In genomic region chr6:52390361-52390727, GRCh38 we compare ENCODE assay signal across 8 cellular contexts. TPM values are rescaled to one million over a fixed set of nuclear protein-coding genes. Genes with fewer than 3 reads are reported as not detected.
DNase-seq lines count a peak whose midpoint lies in the region; ATAC-seq and TF ChIP-seq lines count a peak whose summit lies in the region.

No MANE protein-coding gene starts in this region.

- peaks cover 14% of the 10 kb centered on the region for H3K36me3 Mint-ChIP-seq in activated CD8-positive, alpha-beta memory T cell treated with anti-CD3 and anti-CD28 coated beads, Interleukin-2, amount 10 ng/mL, durations not matched to agents 7 days and 5 days

- peaks cover 2% of the 10 kb centered on the region for H3K9me3 Mint-ChIP-seq in activated CD8-positive, alpha-beta memory T cell treated with anti-CD3 and anti-CD28 coated beads, Interleukin-2, amount 10 ng/mL, durations not matched to agents 7 days and 5 days (ENCODE audit: low read depth)

- H3K27ac ChIP-seq in gastroesophageal sphincter (peak overlapping the region in 2 of 4 donors; percentile 23 to 33), stomach (peak overlapping the region in 4 of 5 donors; percentile 61 to 85 (median 74)), ovary (no peak overlapping the region)

- TF ChIP-seq CTCF in gastroesophageal sphincter (IDR thresholded peaks at IDR 0.05) = no peak
- no peak for TF ChIP-seq CTCF in stomach (IDR thresholded peaks at IDR 0.05)
- TF ChIP-seq CTCF in ovary (IDR thresholded peaks at IDR 0.05) = no peak

- ATAC-seq in activated CD8-positive, alpha-beta memory T cell treated with anti-CD3 and anti-CD28 coated beads, Interleukin-2, amount 10 ng/mL, durations not matched to agents 7 days and 5 days = peak; percentile 73
- ATAC-seq in HG02610 (IDR thresholded peaks at IDR 0.05; ENCODE audit: unreplicated experiment) (peak; percentile 46), gastroesophageal sphincter (peak; percentile 25)

- no peaks in the 10 kb centered on the region for H3K27me3 Mint-ChIP-seq in activated CD8-positive, alpha-beta memory T cell treated with anti-CD3 and anti-CD28 coated beads, Interleukin-2, amount 10 ng/mL, durations not matched to agents 7 days and 5 days

- H3K27ac Mint-ChIP-seq in activated CD8-positive, alpha-beta memory T cell treated with anti-CD3 and anti-CD28 coated beads, Interleukin-2, amount 10 ng/mL, durations not matched to agents 7 days and 5 days = peak overlapping the region; percentile 94

- intact Hi-C loops in stomach (cut with DNase I; ENCODE audit: low total_unique reads) (no loop called here), ovary (cut with DNase I) (loop anchor here in 1 of 4 donors (10.0 kb wide), 1 partner anchor 106 kb away; the partner anchor contains the start of gene MCM3)

- TF ChIP-seq EP300 in gastroesophageal sphincter (IDR thresholded peaks at IDR 0.05) (no peak), stomach (IDR thresholded peaks at IDR 0.05) (no peak), ovary (IDR thresholded peaks at IDR 0.05) (no peak)

- H3K4me3 Mint-ChIP-seq in activated CD8-positive, alpha-beta memory T cell treated with anti-CD3 and anti-CD28 coated beads, Interleukin-2, amount 10 ng/mL, durations not matched to agents 7 days and 5 days = peak overlapping the region; percentile 60

- no peak for TF ChIP-seq POLR2A in gastroesophageal sphincter (IDR thresholded peaks at IDR 0.05)
- no peak for TF ChIP-seq POLR2A in stomach (IDR thresholded peaks at IDR 0.05)
- TF ChIP-seq POLR2A in ovary (IDR thresholded peaks at IDR 0.05) = no peak

- H3K9me3 ChIP-seq in gastroesophageal sphincter (no peaks in the 10 kb centered on the region), stomach (no peaks in the 10 kb centered on the region), ovary (no peaks in the 10 kb centered on the region)

- H3K4me3 ChIP-seq in gastroesophageal sphincter = no peak overlapping the region
- no peak overlapping the region for H3K4me3 ChIP-seq in stomach
- H3K4me3 ChIP-seq in ovary = no peak overlapping the region

- H3K4me1 ChIP-seq in gastroesophageal sphincter = peaks cover 0 to 33% (median 4%) of the 10 kb centered on the region in 3 donors
- H3K4me1 ChIP-seq in stomach = peaks cover 18 to 37% (median 25%) of the 10 kb centered on the region in 4 donors
- H3K4me1 ChIP-seq in ovary (ENCODE audit: insufficient read depth) = no peaks in the 10 kb centered on the region

- DNase-seq in activated CD8-positive, alpha-beta memory T cell treated with anti-CD3 and anti-CD28 coated beads, Interleukin-2, amount 10 ng/mL, durations not matched to agents 7 days and 5 days = peak; percentile 84
- no peak for DNase-seq in activated CD8-positive, alpha-beta memory T cell treated with anti-CD3 and anti-CD28 coated beads for 24 hours
- DNase-seq in MV-4-11 (lab: John Stamatoyannopoulos, UW) = peak; percentile 46
- peak; percentile 39 for DNase-seq in activated CD8-positive, alpha-beta memory T cell treated with anti-CD3 and anti-CD28 coated beads, Interleukin-2, amount 50 U/mL, for 4 hours
- no peak for DNase-seq in stomach
- DNase-seq in ovary = no peak

- CTCF ChIA-PET in activated CD8-positive, alpha-beta memory T cell treated with anti-CD3 and anti-CD28 coated beads, Interleukin-2, amount 10 ng/mL, durations not matched to agents 7 days and 5 days (lab: Charles Lee) = interaction anchor here (0.6 to 4.8 kb wide), 21 partner anchors 9 to 275 kb away, joined by 3 to 51 read pairs (median 4); partner anchors contain the start of genes MCM3 and PAQR8

- 44% methylated on average over 4 of the region's 4 CpGs; no CpG with 5 or more reads in 1 of the 2 donors for WGBS in gastroesophageal sphincter (ENCODE audit: low coverage in 1 of 2), 2 donors
- WGBS in stomach, 5 donors = 9 to 18% (median 15%) methylated on average over 4 of the region's 4 CpGs
- WGBS in ovary, 3 donors = 56 to 67% (median 67%) methylated on average over 4 of the region's 4 CpGs

- no peaks in the 10 kb centered on the region for H3K36me3 ChIP-seq in gastroesophageal sphincter
- no peaks in the 10 kb centered on the region for H3K36me3 ChIP-seq in stomach
- no peaks in the 10 kb centered on the region for H3K36me3 ChIP-seq in ovary

- no peaks in the 10 kb centered on the region for H3K27me3 ChIP-seq in gastroesophageal sphincter
- no peaks in the 10 kb centered on the region for H3K27me3 ChIP-seq in stomach
- no peaks in the 10 kb centered on the region for H3K27me3 ChIP-seq in ovary

- peaks cover 64% of the 10 kb centered on the region for H3K4me1 Mint-ChIP-seq in activated CD8-positive, alpha-beta memory T cell treated with anti-CD3 and anti-CD28 coated beads, Interleukin-2, amount 10 ng/mL, durations not matched to agents 7 days and 5 days

RNA-seq across cellular contexts. Expression of gene PAQR8, which starts 28.4 kb away (rescaled TPM):
- 10 to 100 TPM; 12.1 to 12.5 TPM for total RNA-seq in activated CD8-positive, alpha-beta memory T cell treated with anti-CD3 and anti-CD28 coated beads, Interleukin-2, amount 10 ng/mL, durations not matched to agents 7 days and 5 days
- total RNA-seq in gastroesophageal sphincter (10 to 100 TPM in 3 of 4 donors, 1 to 10 TPM in 1; 8.6 to 21.1 (median 14.2) TPM), stomach (10 to 100 TPM; 14.6 to 46.1 (median 19.6) TPM), ovary (10 to 100 TPM; 13.2 to 33.6 (median 24.0) TPM)
- polyA plus RNA-seq in stomach (1 to 10 TPM; 4.0 to 5.2 (median 5.2) TPM), ovary (10 to 100 TPM; 15.2 to 24.1 TPM)

RNA-seq across cellular contexts. Expression of gene EFHC1, which starts 29.8 kb away (rescaled TPM):
- total RNA-seq in activated CD8-positive, alpha-beta memory T cell treated with anti-CD3 and anti-CD28 coated beads, Interleukin-2, amount 10 ng/mL, durations not matched to agents 7 days and 5 days = 1 to 10 TPM; 1.7 to 2.1 TPM
- total RNA-seq in gastroesophageal sphincter (10 to 100 TPM in 3 of 4 donors, 1 to 10 TPM in 1; 5.1 to 27.4 (median 12.9) TPM), stomach (10 to 100 TPM in 4 of 5 donors, 1 to 10 TPM in 1; 9.3 to 54.3 (median 50.4) TPM), ovary (10 to 100 TPM; 17.6 to 59.5 (median 23.5) TPM)
- polyA plus RNA-seq in stomach (10 to 100 TPM in 1 of 3 donors, 1 to 10 TPM in 2; 7.2 to 28.1 (median 7.8) TPM), ovary (10 to 100 TPM; 12.1 to 27.1 TPM)

Comparison
In these comparisons a context has a peak if more than half of its experiments do, and no peak if none do; other contexts are left out.
1. DNase-seq: peak in activated CD8-positive, alpha-beta memory T cell treated with anti-CD3 and anti-CD28 coated beads, Interleukin-2, amount 10 ng/mL, durations not matched to agents 7 days and 5 days (single experiment), MV-4-11 (single experiment) and activated CD8-positive, alpha-beta memory T cell treated with anti-CD3 and anti-CD28 coated beads, Interleukin-2, amount 50 U/mL, for 4 hours (single experiment); none in activated CD8-positive, alpha-beta memory T cell treated with anti-CD3 and anti-CD28 coated beads for 24 hours (single experiment), stomach (single experiment) and ovary (0 of 5).
2. H3K27ac ChIP-seq: peak in stomach (4 of 5); none in ovary (0 of 2).
3. Peak in every context shown above with its lines, with median percentiles within 50 percentile points of each other: ATAC-seq.